ENCODE assay signal across 34 cellular contexts in the genomic region with DNA sequence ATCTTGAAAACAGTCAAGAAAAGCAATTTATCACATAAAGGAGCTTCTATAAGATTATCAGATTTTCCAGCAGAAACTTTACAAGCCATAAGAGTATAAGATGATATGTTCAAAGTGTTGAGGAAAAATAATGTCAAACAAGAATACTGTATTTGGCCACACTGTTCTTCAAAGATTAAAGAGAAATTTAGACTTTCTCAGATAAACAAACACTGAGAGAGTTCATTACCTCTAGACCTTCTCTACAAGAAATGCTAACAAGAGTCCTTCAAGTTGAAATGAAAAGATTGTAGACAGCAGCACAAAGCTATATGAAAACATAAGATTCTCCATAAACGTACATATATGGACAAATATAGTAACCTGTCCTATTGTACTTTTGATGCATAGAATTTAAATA.
"Had no signal": no experiment of that assay in that cellular context is flagged by ENCODE, and none has a peak within 500 bp of the region (broad histone marks: within the 10 kb centered on the region; RNA-seq: fewer than 3 reads in every experiment).

No MANE protein-coding gene starts in this region.

- DNase-seq: Karpas-422, Kasumi-1, MG63, MM.1S, MV-4-11, NCI-H1048, NCI-H1092, NCI-H1092 treated with DMSO at 0.1 percent for 48 hours, NCI-H1105, NCI-H1105 treated with DMSO at 0.1 percent for 48 hours, NCI-H1417, NCI-H1417 treated with DMSO at 0.1 percent for 48 hours, NCI-H1436, NCI-H1436 treated with DMSO at 0.1 percent for 48 hours, NCI-H146, NCI-H1694, NCI-H1694 treated with DMSO at 0.1 percent for 48 hours, NCI-H187, NCI-H187 treated with DMSO at 0.1 percent for 48 hours, NCI-H1930, NCI-H2029, NCI-H2029 treated with DMSO at 0.1 percent for 48 hours, NCI-H2081, NCI-H2081 treated with DMSO at 0.1 percent for 48 hours, NCI-H2107, NCI-H2171, NCI-H2171 treated with DMSO at 0.1 percent for 48 hours, NCI-H2227 treated with DMSO at 0.1 percent for 48 hours, NCI-H226, NCI-H345, NCI-H446, NCI-H446 treated with DMSO at 0.1 percent for 48 hours, NCI-H510A had no signal

- H3K36me3 ChIP-seq: MG63 had no signal

- H3K9ac ChIP-seq: KMS-11 had no signal

- H3K27ac ChIP-seq: KMS-11 had no signal

- H3K27me3 ChIP-seq: MG63 had no signal

- H3K4me2 ChIP-seq: KMS-11 had no signal

- H3K4me3 ChIP-seq: MG63 had no signal
